9 cellular contexts compared by ENCODE assay signal in the genomic region with DNA sequence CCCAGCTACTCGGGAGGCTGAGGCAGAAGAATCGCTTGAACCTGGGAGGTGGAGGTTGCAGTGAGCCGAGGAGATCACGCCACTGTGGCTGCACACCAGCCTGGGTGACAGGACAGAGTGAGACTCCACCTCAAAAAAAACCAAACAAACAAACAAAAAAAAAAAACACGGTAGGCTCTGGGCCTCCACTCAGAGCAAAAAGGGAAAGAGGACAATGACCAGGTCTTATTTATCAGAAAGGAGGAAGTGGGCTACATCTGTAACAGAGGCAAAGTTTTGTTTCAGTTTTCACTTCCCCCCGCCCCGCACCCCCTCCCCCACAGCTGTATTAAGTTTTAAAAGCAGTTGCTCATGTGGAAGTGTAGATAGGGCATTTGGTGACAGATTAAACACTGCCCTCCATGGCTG.
DNase-seq lines count a peak whose midpoint lies in the region; ATAC-seq and TF ChIP-seq lines count a peak whose summit lies in the region.
"Had no signal": no experiment of that assay in that cellular context is flagged by ENCODE, and none has a peak within 500 bp of the region (broad histone marks: within the 10 kb centered on the region; RNA-seq: fewer than 3 reads in every experiment).

No MANE protein-coding gene starts in this region.

- H3K9me3 Mint-ChIP-seq in activated naive CD4-positive, alpha-beta T cell treated with anti-CD3 and anti-CD28 coated beads, Interleukin-2, amount 10 ng/mL, durations not matched to agents 7 days and 5 days: no peaks in the 10 kb centered on the region
- no peaks in the 10 kb centered on the region for H3K9me3 Mint-ChIP-seq in endothelial cell (ENCODE audit: unreplicated experiment)
- H3K9me3 Mint-ChIP-seq: activated T-cell treated with anti-CD3 and anti-CD28 coated beads, Interleukin-2, amount 50 U/mL, for 72 hours had no signal

- TF ChIP-seq CTCF in testis (IDR thresholded peaks at IDR 0.05) (no peak), endothelial cell (IDR thresholded peaks at IDR 0.05; ENCODE audit: unreplicated experiment) (no peak)

- no peaks in the 10 kb centered on the region for H3K36me3 Mint-ChIP-seq in activated naive CD4-positive, alpha-beta T cell treated with anti-CD3 and anti-CD28 coated beads, Interleukin-2, amount 10 ng/mL, durations not matched to agents 7 days and 5 days
- H3K36me3 Mint-ChIP-seq in endothelial cell (ENCODE audit: low read depth, unreplicated experiment): no peaks in the 10 kb centered on the region

- H3K27ac ChIP-seq in testis: peak overlapping the region; percentile 16 to 33

- H3K4me1 ChIP-seq in testis: peaks cover 36% of the 10 kb centered on the region

- CTCF ChIA-PET in activated naive CD4-positive, alpha-beta T cell treated with anti-CD3 and anti-CD28 coated beads, Interleukin-2, amount 10 ng/mL, durations not matched to agents 7 days and 5 days (lab: Charles Lee): interaction anchor here (1.2 kb wide), 1 partner anchor 34 kb away, joined by 3 read pairs; no protein-coding TSS in a partner anchor

- H3K4me3 ChIP-seq in testis: no peak overlapping the region

- H3K36me3 ChIP-seq in testis (ENCODE audit: low read depth, missing control alignments): no peaks in the 10 kb centered on the region

- H3K27me3 Mint-ChIP-seq in activated naive CD4-positive, alpha-beta T cell treated with anti-CD3 and anti-CD28 coated beads, Interleukin-2, amount 10 ng/mL, durations not matched to agents 7 days and 5 days: peaks cover 6% of the 10 kb centered on the region
- peaks cover 3% of the 10 kb centered on the region for H3K27me3 Mint-ChIP-seq in endothelial cell (ENCODE audit: unreplicated experiment)

- intact Hi-C loops in testis (cut with DNase I; ENCODE audit: low total_unique reads): no loop called here

- H3K4me1 Mint-ChIP-seq in activated naive CD4-positive, alpha-beta T cell treated with anti-CD3 and anti-CD28 coated beads, Interleukin-2, amount 10 ng/mL, durations not matched to agents 7 days and 5 days: peaks cover 12% of the 10 kb centered on the region
- peaks cover 14% of the 10 kb centered on the region for H3K4me1 Mint-ChIP-seq in endothelial cell (ENCODE audit: unreplicated experiment)

- peak; percentile 88 for ATAC-seq in HG02981 (IDR thresholded peaks at IDR 0.05; ENCODE audit: unreplicated experiment)

- WGBS in testis, 2 donors: 77 to 80% methylated on average over 7 of the region's 7 CpGs

- no peak overlapping the region for H3K4me3 Mint-ChIP-seq in activated naive CD4-positive, alpha-beta T cell treated with anti-CD3 and anti-CD28 coated beads, Interleukin-2, amount 10 ng/mL, durations not matched to agents 7 days and 5 days
- H3K4me3 Mint-ChIP-seq in endothelial cell (ENCODE audit: unreplicated experiment): no peak overlapping the region

- no peak for TF ChIP-seq POLR2A in testis (IDR thresholded peaks at IDR 0.05)

- no peaks in the 10 kb centered on the region for H3K27me3 ChIP-seq in testis

- H3K9me3 ChIP-seq in testis: no peaks in the 10 kb centered on the region

- no peak overlapping the region for H3K27ac Mint-ChIP-seq in activated naive CD4-positive, alpha-beta T cell treated with anti-CD3 and anti-CD28 coated beads, Interleukin-2, amount 10 ng/mL, durations not matched to agents 7 days and 5 days
- no peak overlapping the region for H3K27ac Mint-ChIP-seq in endothelial cell (ENCODE audit: unreplicated experiment)
- H3K27ac Mint-ChIP-seq: activated T-cell treated with anti-CD3 and anti-CD28 coated beads, Interleukin-2, amount 50 U/mL, for 72 hours had no signal

- peak; percentile 22 for DNase-seq in activated naive CD4-positive, alpha-beta T cell treated with anti-CD3 and anti-CD28 coated beads, Interleukin-2, amount 10 ng/mL, durations not matched to agents 7 days and 5 days
- DNase-seq in activated naive CD4-positive, alpha-beta T cell (lab: John Stamatoyannopoulos, UW): no peak
- DNase-seq in OCI-M1 (lab: John Stamatoyannopoulos, UW) (peak; percentile 93), testis (no peak), endothelial cell (ENCODE audit: low spot score) (no peak), DMS53 (lab: John Stamatoyannopoulos, UW) (no peak), activated T-cell treated with anti-CD3 and anti-CD28 coated beads for 4 hours (no peak)
- DNase-seq: activated T-cell treated with anti-CD3 and anti-CD28 coated beads, Interleukin-2, amount 50 U/mL, for 72 hours had no signal

Comparison
In these comparisons a context has a peak if more than half of its experiments do, and no peak if none do; other contexts are left out.
1. DNase-seq: peak in activated naive CD4-positive, alpha-beta T cell treated with anti-CD3 and anti-CD28 coated beads, Interleukin-2, amount 10 ng/mL, durations not matched to agents 7 days and 5 days (single experiment) and OCI-M1 (single experiment); none in activated naive CD4-positive, alpha-beta T cell (0 of 4), testis (single experiment), endothelial cell (single experiment), DMS53 (single experiment) and activated T-cell treated with anti-CD3 and anti-CD28 coated beads for 4 hours (single experiment).